In genomic region chr2:218081695-218082094, GRCh38 we compare ENCODE assay signal across 18 cellular contexts.
DNase-seq lines count a peak whose midpoint lies in the region; ATAC-seq and TF ChIP-seq lines count a peak whose summit lies in the region.
"Had no signal": no experiment of that assay in that cellular context is flagged by ENCODE, and none has a peak within 500 bp of the region (broad histone marks: within the 10 kb centered on the region; RNA-seq: fewer than 3 reads in every experiment).

No MANE protein-coding gene starts in this region.

- H3K9me3 ChIP-seq in effector memory CD4-positive, alpha-beta T cell (ENCODE audit: control insufficient read depth, low read length), result peaks cover 3% of the 10 kb centered on the region

- H3K36me3 ChIP-seq in effector memory CD4-positive, alpha-beta T cell (ENCODE audit: control insufficient read depth, insufficient read depth, low read length), result no peaks in the 10 kb centered on the region
- H3K36me3 ChIP-seq: neural progenitor cell, upper lobe of right lung had no signal

- no peak overlapping the region for H3K4me3 ChIP-seq in retinal pigment epithelial cell (ENCODE audit: low read length)
- no peak overlapping the region for H3K4me3 ChIP-seq in effector memory CD4-positive, alpha-beta T cell (ENCODE audit: insufficient read depth, low read depth, low read length, poor library complexity, severe bottlenecking)
- H3K4me3 ChIP-seq: lung, neural progenitor cell, skin epidermis, upper lobe of right lung had no signal

- no peak overlapping the region for H3K27ac ChIP-seq in effector memory CD4-positive, alpha-beta T cell (ENCODE audit: insufficient read depth, low read length, poor library complexity, severe bottlenecking)
- H3K27ac ChIP-seq: neural progenitor cell, upper lobe of right lung had no signal

- DNase-seq in GM04503 (ENCODE audit: low read depth), result peak; percentile 80
- peak; percentile 33 for DNase-seq in fibroblast of peridontal ligament (ENCODE audit: extremely low read depth)
- DNase-seq in retinal pigment epithelial cell (ENCODE audit: low read depth), result peak; percentile 19
- DNase-seq in DMS53 treated with DMSO at 0.1 percent for 48 hours (lab: John Stamatoyannopoulos, UW; ENCODE audit: unreplicated experiment), result no peak
- DNase-seq in activated CD4-positive, alpha-beta T cell treated with anti-CD3 and anti-CD28 coated beads, Interleukin-2, amount 50 U/mL, for 48 hours, result no peak
- DNase-seq in effector memory CD4-positive, alpha-beta T cell, result no peak
- DNase-seq in NCI-H1930 (lab: John Stamatoyannopoulos, UW), result no peak
- DNase-seq: activated B cell treated with CpG ODN at 0.5 μM for 24 hours; KG1; NCI-H510A treated with DMSO at 0.1 percent for 48 hours; stimulated activated naive CD8-positive, alpha-beta T cell treated with anti-CD3 and anti-CD28 coated beads, Interleukin-15, Interleukin-2, amounts not matched to agents 100 U/mL and 50 U/mL, for 24 hours; SW 1271; upper lobe of right lung had no signal

- no peaks in the 10 kb centered on the region for H3K4me1 ChIP-seq in effector memory CD4-positive, alpha-beta T cell (ENCODE audit: control insufficient read depth, insufficient read depth, low read length, poor library complexity, severe bottlenecking)
- H3K4me1 ChIP-seq: neural progenitor cell, upper lobe of right lung had no signal

- peak; percentile 67 for ATAC-seq in SK-N-SH treated with all-trans-retinoic acid at 6 μM for 48 hours
- ATAC-seq: Panc1; stimulated activated naive CD8-positive, alpha-beta T cell treated with anti-CD3 and anti-CD28 coated beads, Interleukin-15, Interleukin-2, amounts not matched to agents 100 U/mL and 50 U/mL, for 24 hours had no signal

- no peak for TF ChIP-seq CTCF in retinal pigment epithelial cell (conservative IDR thresholded peaks at IDR 0.05; ENCODE audit: low read depth, low read length)

- no peaks in the 10 kb centered on the region for H3K27me3 ChIP-seq in effector memory CD4-positive, alpha-beta T cell (replicated peaks; ENCODE audit: control insufficient read depth, insufficient read depth, low read length, poor library complexity, severe bottlenecking)
- H3K27me3 ChIP-seq: neural progenitor cell, upper lobe of right lung had no signal

TF ChIP-seq in SK-N-SH treated with all-trans-retinoic acid at 6 μM for 48 hours, 23 proteins besides CTCF, POLR2A, EP300 and RAD21:
- TF ChIP-seq ZFP30 (CRISPR knock-in tag; IDR thresholded peaks at IDR 0.05) (no peak), ZNF70 (CRISPR knock-in tag; IDR thresholded peaks at IDR 0.05) (no peak), ZNF8 (CRISPR knock-in tag; IDR thresholded peaks at IDR 0.05) (no peak), ZFP3 (CRISPR knock-in tag; IDR thresholded peaks at IDR 0.05) (no peak), TSHZ2 (CRISPR knock-in tag; IDR thresholded peaks at IDR 0.05) (no peak), TCF4 (CRISPR knock-in tag; IDR thresholded peaks at IDR 0.05; ENCODE audit: borderline replicate concordance) (no peak), TOX (CRISPR knock-in tag; IDR thresholded peaks at IDR 0.05; ENCODE audit: borderline replicate concordance) (no peak), ZC3H10 (CRISPR knock-in tag; IDR thresholded peaks at IDR 0.05) (no peak), ZNF565 (CRISPR knock-in tag; conservative IDR thresholded peaks at IDR 0.05; ENCODE audit: low read depth) (no peak), RARB (CRISPR knock-in tag; IDR thresholded peaks at IDR 0.05) (no peak), OSR1 (CRISPR knock-in tag; IDR thresholded peaks at IDR 0.05) (no peak), ESRRG (CRISPR knock-in tag; IDR thresholded peaks at IDR 0.05) (no peak), PATZ1 (CRISPR knock-in tag; IDR thresholded peaks at IDR 0.05; ENCODE audit: borderline replicate concordance) (no peak), CSDC2 (CRISPR knock-in tag; IDR thresholded peaks at IDR 0.05) (no peak), SNAI2 (CRISPR knock-in tag; IDR thresholded peaks at IDR 0.05) (no peak)
TF ChIP-seq in SK-N-SH treated with all-trans-retinoic acid at 6 μM for 48 hours: peak in this region for 0.

Comparison
In these comparisons a context has a peak if more than half of its experiments do, and no peak if none do; other contexts are left out.
1. DNase-seq: peak in GM04503 (single experiment), fibroblast of peridontal ligament (single experiment) and retinal pigment epithelial cell (single experiment); none in DMS53 treated with DMSO at 0.1 percent for 48 hours (single experiment), activated CD4-positive, alpha-beta T cell treated with anti-CD3 and anti-CD28 coated beads, Interleukin-2, amount 50 U/mL, for 48 hours (0 of 2), effector memory CD4-positive, alpha-beta T cell (0 of 3) and NCI-H1930 (0 of 2).